ENCODE assay signal across 24 cellular contexts in genomic region chr18:58453913-58454317, GRCh38.
"Had no signal": no experiment of that assay in that cellular context is flagged by ENCODE, and none has a peak within 500 bp of the region (broad histone marks: within the 10 kb centered on the region; RNA-seq: fewer than 3 reads in every experiment).

No MANE protein-coding gene starts in this region.

- H3K4me3 Mint-ChIP-seq: activated CD4-positive, alpha-beta memory T cell treated with anti-CD3 and anti-CD28 coated beads, Interleukin-2, amount 10 ng/mL, durations not matched to agents 7 days and 5 days; activated CD8-positive, alpha-beta memory T cell treated with anti-CD3 and anti-CD28 coated beads, Interleukin-2, amount 10 ng/mL, durations not matched to agents 7 days and 5 days; activated naive CD8-positive, alpha-beta T cell treated with anti-CD3 and anti-CD28 coated beads for 36 hours; activated T-helper 17 cell treated with anti-CD3 and anti-CD28 coated beads, Interleukin-2, amount 50 U/mL, for 72 hours; natural killer cell; stimulated activated naive B cell treated with anti-CD40 and anti-IgM and Interleukin-4, amounts not matched to agents 10 μg/mL and 1 μg/mL and 100 μg/mL, for 72 hours had no signal

- H3K9ac ChIP-seq: parathyroid adenoma had no signal

- H3K9me3 Mint-ChIP-seq: activated CD4-positive, alpha-beta memory T cell treated with anti-CD3 and anti-CD28 coated beads, Interleukin-2, amount 10 ng/mL, durations not matched to agents 7 days and 5 days; activated naive CD8-positive, alpha-beta T cell treated with anti-CD3 and anti-CD28 coated beads for 36 hours; activated T-helper 17 cell treated with anti-CD3 and anti-CD28 coated beads, Interleukin-2, amount 50 U/mL, for 72 hours; natural killer cell; stimulated activated naive B cell treated with anti-CD40 and anti-IgM and Interleukin-4, amounts not matched to agents 10 μg/mL and 1 μg/mL and 100 μg/mL, for 72 hours had no signal

- H3K79me2 ChIP-seq: parathyroid adenoma had no signal

- ATAC-seq: activated CD8-positive, alpha-beta memory T cell treated with anti-CD3 and anti-CD28 coated beads, Interleukin-2, amount 10 ng/mL, durations not matched to agents 7 days and 5 days; activated T-helper 17 cell treated with anti-CD3 and anti-CD28 coated beads, Interleukin-2, amount 50 U/mL, for 72 hours; esophagus mucosa; natural killer cell; stimulated activated naive B cell treated with anti-CD40 and anti-IgM and Interleukin-4, amounts not matched to agents 10 μg/mL and 1 μg/mL and 100 μg/mL, for 72 hours had no signal

- H3K4me1 ChIP-seq: parathyroid adenoma had no signal

- DNase-seq: activated CD4-positive, alpha-beta memory T cell treated with anti-CD3 and anti-CD28 coated beads, Interleukin-2, amount 10 ng/mL, durations not matched to agents 7 days and 5 days; activated CD4-positive, alpha-beta T cell treated with anti-CD3 and anti-CD28 coated beads for 48 hours; activated CD4-positive, CD25-positive, alpha-beta regulatory T cell; activated CD8-positive, alpha-beta memory T cell treated with anti-CD3 and anti-CD28 coated beads, Interleukin-2, amount 10 ng/mL, durations not matched to agents 7 days and 5 days; activated naive CD4-positive, alpha-beta T cell; activated naive CD8-positive, alpha-beta T cell treated with anti-CD3 and anti-CD28 coated beads for 36 hours; activated T-cell treated with anti-CD3 and anti-CD28 coated beads, Interleukin-2, amount 50 U/mL, for 1 hour; amniotic stem cell; central memory CD4-positive, alpha-beta T cell; effector CD4-positive, alpha-beta T cell; gastrocnemius medialis; heart right ventricle; kidney glomerular epithelial cell; natural killer cell; spleen; stimulated activated naive B cell treated with anti-CD40 and anti-IgM and Interleukin-4, amounts not matched to agents 10 μg/mL and 1 μg/mL and 100 μg/mL, for 72 hours; T1000; upper lobe of left lung had no signal

- H3K36me3 Mint-ChIP-seq: activated CD8-positive, alpha-beta memory T cell treated with anti-CD3 and anti-CD28 coated beads, Interleukin-2, amount 10 ng/mL, durations not matched to agents 7 days and 5 days; activated naive CD8-positive, alpha-beta T cell treated with anti-CD3 and anti-CD28 coated beads for 36 hours; natural killer cell; stimulated activated naive B cell treated with anti-CD40 and anti-IgM and Interleukin-4, amounts not matched to agents 10 μg/mL and 1 μg/mL and 100 μg/mL, for 72 hours had no signal

- H3K27me3 ChIP-seq: gastrocnemius medialis, heart right ventricle, upper lobe of left lung had no signal

- H3K4me1 Mint-ChIP-seq: activated CD4-positive, alpha-beta memory T cell treated with anti-CD3 and anti-CD28 coated beads, Interleukin-2, amount 10 ng/mL, durations not matched to agents 7 days and 5 days; activated CD8-positive, alpha-beta memory T cell treated with anti-CD3 and anti-CD28 coated beads, Interleukin-2, amount 10 ng/mL, durations not matched to agents 7 days and 5 days; activated naive CD8-positive, alpha-beta T cell treated with anti-CD3 and anti-CD28 coated beads for 36 hours; activated T-helper 17 cell treated with anti-CD3 and anti-CD28 coated beads, Interleukin-2, amount 50 U/mL, for 72 hours; natural killer cell; stimulated activated naive B cell treated with anti-CD40 and anti-IgM and Interleukin-4, amounts not matched to agents 10 μg/mL and 1 μg/mL and 100 μg/mL, for 72 hours had no signal

- H3K4me3 ChIP-seq: coronary artery, gastrocnemius medialis, heart right ventricle, lung, spleen, thoracic aorta, upper lobe of left lung had no signal

- H3K27ac Mint-ChIP-seq: activated CD4-positive, alpha-beta memory T cell treated with anti-CD3 and anti-CD28 coated beads, Interleukin-2, amount 10 ng/mL, durations not matched to agents 7 days and 5 days; activated CD8-positive, alpha-beta memory T cell treated with anti-CD3 and anti-CD28 coated beads, Interleukin-2, amount 10 ng/mL, durations not matched to agents 7 days and 5 days; activated naive CD8-positive, alpha-beta T cell treated with anti-CD3 and anti-CD28 coated beads for 36 hours; activated T-helper 17 cell treated with anti-CD3 and anti-CD28 coated beads, Interleukin-2, amount 50 U/mL, for 72 hours; natural killer cell; stimulated activated naive B cell treated with anti-CD40 and anti-IgM and Interleukin-4, amounts not matched to agents 10 μg/mL and 1 μg/mL and 100 μg/mL, for 72 hours had no signal

- H3K36me3 ChIP-seq: gastrocnemius medialis, heart right ventricle, spleen, thoracic aorta, upper lobe of left lung had no signal

- H2AFZ ChIP-seq: parathyroid adenoma had no signal

- H3K27ac ChIP-seq: coronary artery, gastrocnemius medialis, heart right ventricle, parathyroid adenoma, spleen, thoracic aorta, upper lobe of left lung had no signal

- H3K9me3 ChIP-seq: gastrocnemius medialis, heart right ventricle, spleen, thoracic aorta, upper lobe of left lung had no signal
